ENCODE assay signal across 9 cellular contexts in genomic region chr4:6969826-6970800, GRCh38.
DNase-seq lines count a peak whose midpoint lies in the region; ATAC-seq lines count a peak whose summit lies in the region.
"Had no signal": no experiment of that assay in that cellular context is flagged by ENCODE, and none has a peak within 500 bp of the region (broad histone marks: within the 10 kb centered on the region; RNA-seq: fewer than 3 reads in every experiment).

No MANE protein-coding gene starts in this region.

- H4K20me1 ChIP-seq in Karpas-422 (ENCODE audit: insufficient read depth, low read depth, low read length): peaks cover 17% of the 10 kb centered on the region; the same call in 1 of the 2 replicates

- no peak overlapping the region for H2AFZ ChIP-seq in Karpas-422 (ENCODE audit: low read length)

- H3K9me2 ChIP-seq in Karpas-422 (replicated peaks; ENCODE audit: insufficient read depth, low read length): no peaks in the 10 kb centered on the region

- ATAC-seq in GM18517 (IDR thresholded peaks at IDR 0.05; ENCODE audit: unreplicated experiment) (peak; percentile 87), GM21528 (IDR thresholded peaks at IDR 0.05; ENCODE audit: low FRiP score, unreplicated experiment) (peak; percentile 76), HG03432 (IDR thresholded peaks at IDR 0.05; ENCODE audit: unreplicated experiment) (peak; percentile 81), left lobe of liver (peak; percentile 33), T-helper 17 cell (no peak), GM18867 (IDR thresholded peaks at IDR 0.05; ENCODE audit: unreplicated experiment) (no peak)

- no peaks in the 10 kb centered on the region for H3K27me3 ChIP-seq in Karpas-422 (ENCODE audit: low read length)

- no peak overlapping the region for H3K27ac ChIP-seq in Karpas-422 (ENCODE audit: low read length)

- no peaks in the 10 kb centered on the region for H3K79me2 ChIP-seq in Karpas-422 (ENCODE audit: low read length)

- peaks cover 5% of the 10 kb centered on the region for H3K36me3 Mint-ChIP-seq in T-helper 17 cell (ENCODE audit: low read depth)

- H3K4me3 Mint-ChIP-seq in T-helper 17 cell: no peak overlapping the region

- DNase-seq in left lobe of liver (ENCODE audit: low spot score) (no peak), Karpas-422 (no peak), T-helper 17 cell (no peak), NCI-H2107 treated with DMSO at 0.1 percent for 48 hours (lab: John Stamatoyannopoulos, UW; ENCODE audit: unreplicated experiment) (no peak)
- DNase-seq: HCEC 1CT had no signal

- no peak overlapping the region for H3K27ac Mint-ChIP-seq in T-helper 17 cell

- H3K9ac ChIP-seq in Karpas-422 (ENCODE audit: low read length): no peak overlapping the region

- no peak overlapping the region for H3K4me3 ChIP-seq in Karpas-422 (ENCODE audit: low read length)

- H3K9me3 ChIP-seq in Karpas-422 (ENCODE audit: low read length) (no peaks in the 10 kb centered on the region), T-helper 17 cell (ENCODE audit: control insufficient read depth, low read length, poor library complexity, severe bottlenecking) (no peaks in the 10 kb centered on the region)

- H3K4me1 Mint-ChIP-seq in T-helper 17 cell: peaks cover 34% of the 10 kb centered on the region

- no peaks in the 10 kb centered on the region for H3K4me1 ChIP-seq in Karpas-422 (ENCODE audit: low read length)

- no peak overlapping the region for H3K4me2 ChIP-seq in Karpas-422 (ENCODE audit: low read depth, low read length, poor library complexity, severe bottlenecking)

- no peaks in the 10 kb centered on the region for H3K36me3 ChIP-seq in Karpas-422 (ENCODE audit: insufficient read depth, low read length)

- no peaks in the 10 kb centered on the region for H3K27me3 Mint-ChIP-seq in T-helper 17 cell

Comparison
In these comparisons a context has a peak if more than half of its experiments do, and no peak if none do; other contexts are left out.
1. ATAC-seq: peak in GM18517 (single experiment), GM21528 (single experiment), HG03432 (single experiment) and left lobe of liver (single experiment); none in T-helper 17 cell (single experiment) and GM18867 (single experiment).